Comparison of ENCODE assay signal across 35 cellular contexts in genomic region chr20:52041966-52042365, GRCh38.
"Had no signal": no experiment of that assay in that cellular context is flagged by ENCODE, and none has a peak within 500 bp of the region (broad histone marks: within the 10 kb centered on the region; RNA-seq: fewer than 3 reads in every experiment).

No MANE protein-coding gene starts in this region.

- H3K4me3 ChIP-seq: MG63 had no signal

- H3K27me3 ChIP-seq: MG63 had no signal

- H3K9me3 ChIP-seq: MG63 had no signal

- H3K36me3 ChIP-seq: MG63 had no signal

- H3K9ac ChIP-seq: KMS-11 had no signal

- H3K4me2 ChIP-seq: KMS-11 had no signal

- DNase-seq: Karpas-422, Kasumi-1, MG63, MM.1S, MV-4-11, NCI-H1048, NCI-H1092, NCI-H1092 treated with DMSO at 0.1 percent for 48 hours, NCI-H1105, NCI-H1105 treated with DMSO at 0.1 percent for 48 hours, NCI-H1417, NCI-H1417 treated with DMSO at 0.1 percent for 48 hours, NCI-H1436, NCI-H1436 treated with DMSO at 0.1 percent for 48 hours, NCI-H146, NCI-H1694, NCI-H1694 treated with DMSO at 0.1 percent for 48 hours, NCI-H187, NCI-H187 treated with DMSO at 0.1 percent for 48 hours, NCI-H1930, NCI-H2029, NCI-H2029 treated with DMSO at 0.1 percent for 48 hours, NCI-H2081, NCI-H2081 treated with DMSO at 0.1 percent for 48 hours, NCI-H2107, NCI-H2171, NCI-H2171 treated with DMSO at 0.1 percent for 48 hours, NCI-H2227 treated with DMSO at 0.1 percent for 48 hours, NCI-H226, NCI-H345, NCI-H446, NCI-H446 treated with DMSO at 0.1 percent for 48 hours, NCI-H510A, NCI-H510A treated with DMSO at 0.1 percent for 48 hours had no signal

- H3K27ac ChIP-seq: KMS-11 had no signal
